ENCODE assay signal across 19 cellular contexts in the genomic region with DNA sequence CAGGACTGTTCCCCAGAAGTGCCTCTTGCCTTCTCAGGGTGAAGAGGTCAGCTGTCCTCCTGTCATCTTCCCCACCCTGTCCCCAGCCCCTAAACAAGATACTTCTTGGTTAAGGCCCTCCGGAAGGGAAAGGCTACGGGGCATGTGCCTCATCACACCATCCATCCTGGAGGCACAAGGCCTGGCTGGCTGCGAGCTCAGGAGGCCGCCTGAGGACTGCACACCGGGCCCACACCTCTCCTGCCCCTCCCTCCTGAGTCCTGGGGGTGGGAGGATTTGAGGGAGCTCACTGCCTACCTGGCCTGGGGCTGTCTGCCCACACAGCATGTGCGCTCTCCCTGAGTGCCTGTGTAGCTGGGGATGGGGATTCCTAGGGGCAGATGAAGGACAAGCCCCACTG. TPM values are rescaled to one million over a fixed set of nuclear protein-coding genes. Genes with fewer than 3 reads are reported as not detected.
DNase-seq lines count a peak whose midpoint lies in the region; ATAC-seq and FAIRE-seq lines count a peak whose summit lies in the region.
"Had no signal": no experiment of that assay in that cellular context is flagged by ENCODE, and none has a peak within 500 bp of the region (broad histone marks: within the 10 kb centered on the region; RNA-seq: fewer than 3 reads in every experiment).

No MANE protein-coding gene starts in this region.

- peaks cover 18% of the 10 kb centered on the region for H3K36me3 Mint-ChIP-seq in T-helper 2 cell treated with Interferon-gamma antibody and Interleukin-4, amounts not matched to agents 5 μg/mL and 100 μg/mL, for 36 hours (ENCODE audit: low read depth)
- H3K36me3 Mint-ChIP-seq in CD8-positive, alpha-beta memory T cell, result peaks cover 0 to 30% (median 7%) of the 10 kb centered on the region in 3 donors

- H3K9me3 Mint-ChIP-seq in T-helper 2 cell treated with Interferon-gamma antibody and Interleukin-4, amounts not matched to agents 5 μg/mL and 100 μg/mL, for 36 hours, result no peaks in the 10 kb centered on the region
- H3K9me3 Mint-ChIP-seq in CD8-positive, alpha-beta memory T cell, result no peaks in the 10 kb centered on the region

- no peak for ATAC-seq in HG03354 (IDR thresholded peaks at IDR 0.05; ENCODE audit: poor library complexity, severe bottlenecking, unreplicated experiment)
- ATAC-seq in GM18519 (IDR thresholded peaks at IDR 0.05; ENCODE audit: low FRiP score, unreplicated experiment), result no peak

- peaks cover 15% of the 10 kb centered on the region for H3K36me3 ChIP-seq in CD8-positive, alpha-beta memory T cell (ENCODE audit: insufficient read depth, low read length)
- H3K36me3 ChIP-seq in effector memory CD4-positive, alpha-beta T cell (ENCODE audit: control insufficient read depth, insufficient read depth, low read length), result peaks cover 17% of the 10 kb centered on the region

- H3K27me3 Mint-ChIP-seq in T-helper 2 cell treated with Interferon-gamma antibody and Interleukin-4, amounts not matched to agents 5 μg/mL and 100 μg/mL, for 36 hours (ENCODE audit: low read depth), result no peaks in the 10 kb centered on the region
- H3K27me3 Mint-ChIP-seq in CD8-positive, alpha-beta memory T cell, result no peaks in the 10 kb centered on the region

- H3K4me1 ChIP-seq in CD8-positive, alpha-beta memory T cell (ENCODE audit: insufficient read depth, low read length), result peaks cover 34% of the 10 kb centered on the region
- peaks cover 37% of the 10 kb centered on the region for H3K4me1 ChIP-seq in effector memory CD4-positive, alpha-beta T cell (ENCODE audit: control insufficient read depth, insufficient read depth, low read length, poor library complexity, severe bottlenecking)

- no peak overlapping the region for H3K4me3 Mint-ChIP-seq in T-helper 2 cell treated with Interferon-gamma antibody and Interleukin-4, amounts not matched to agents 5 μg/mL and 100 μg/mL, for 36 hours
- peak overlapping the region in 2 of 7 donors; percentile 27 to 31 for H3K4me3 Mint-ChIP-seq in CD8-positive, alpha-beta memory T cell

- CTCF ChIA-PET in CD8-positive, alpha-beta memory T cell (lab: Charles Lee), result interaction anchor here (0.8 to 1.7 kb wide), 4 partner anchors 9 to 79 kb away, joined by 3 to 5 read pairs (median 3); a partner anchor contains a TSS

- no peak overlapping the region for H3K4me3 ChIP-seq in CD8-positive, alpha-beta memory T cell (ENCODE audit: low read length)
- H3K4me3 ChIP-seq in effector memory CD4-positive, alpha-beta T cell (ENCODE audit: insufficient read depth, low read depth, low read length, poor library complexity, severe bottlenecking), result no peak overlapping the region
- H3K4me3 ChIP-seq: esophagus muscularis mucosa, sigmoid colon, tibial nerve had no signal

- FAIRE-seq in frontal cortex (lab: Jason Lieb, UNC), result no peak
- FAIRE-seq: islet of Langerhans had no signal

- H3K27ac Mint-ChIP-seq in T-helper 2 cell treated with Interferon-gamma antibody and Interleukin-4, amounts not matched to agents 5 μg/mL and 100 μg/mL, for 36 hours, result peak overlapping the region; percentile 34
- H3K27ac Mint-ChIP-seq in CD8-positive, alpha-beta memory T cell, result peak overlapping the region; percentile 17 to 95 (median 72)

- POLR2A ChIA-PET in CD8-positive, alpha-beta memory T cell (lab: Charles Lee), result no interaction called here

- no peaks in the 10 kb centered on the region for H3K9me3 ChIP-seq in CD8-positive, alpha-beta memory T cell (ENCODE audit: low read length)
- H3K9me3 ChIP-seq in effector memory CD4-positive, alpha-beta T cell (ENCODE audit: control insufficient read depth, low read length), result no peaks in the 10 kb centered on the region
- H3K9me3 ChIP-seq: esophagus muscularis mucosa, sigmoid colon, tibial nerve had no signal

- H3K27me3 ChIP-seq in CD8-positive, alpha-beta memory T cell (ENCODE audit: insufficient read depth, low read length, poor library complexity, severe bottlenecking), result no peaks in the 10 kb centered on the region
- H3K27me3 ChIP-seq in effector memory CD4-positive, alpha-beta T cell (replicated peaks; ENCODE audit: control insufficient read depth, insufficient read depth, low read length, poor library complexity, severe bottlenecking), result no peaks in the 10 kb centered on the region
- H3K27me3 ChIP-seq: esophagus muscularis mucosa, sigmoid colon, tibial nerve had no signal

- intact Hi-C loops in posterior vena cava (cut with DNase I), result no loop called here

- no peak for DNase-seq in T-helper 2 cell treated with Interferon-gamma antibody and Interleukin-4, amounts not matched to agents 5 μg/mL and 100 μg/mL, for 36 hours (ENCODE audit: low spot score)
- DNase-seq in T-helper 2 cell, result no peak
- no peak for DNase-seq in CD8-positive, alpha-beta memory T cell
- no peak for DNase-seq in effector memory CD4-positive, alpha-beta T cell
- DNase-seq in posterior vena cava (ENCODE audit: low spot score), result peak; percentile 58
- DNase-seq in frontal cortex (ENCODE audit: low spot score in 2 of 2), result no peak
- DNase-seq: activated naive CD4-positive, alpha-beta T cell treated with Interleukin-2 at 50 U/mL for 16 hours; NCI-H2171 treated with DMSO at 0.1 percent for 48 hours; occipital lobe; sigmoid colon; WERI-Rb-1 had no signal

- peaks cover 27% of the 10 kb centered on the region for H3K4me1 Mint-ChIP-seq in T-helper 2 cell treated with Interferon-gamma antibody and Interleukin-4, amounts not matched to agents 5 μg/mL and 100 μg/mL, for 36 hours (ENCODE audit: low read depth)
- H3K4me1 Mint-ChIP-seq in CD8-positive, alpha-beta memory T cell, result peaks cover 32 to 60% (median 48%) of the 10 kb centered on the region in 3 donors

- no peak overlapping the region for H3K27ac ChIP-seq in CD8-positive, alpha-beta memory T cell (ENCODE audit: low read depth, low read length)
- H3K27ac ChIP-seq in effector memory CD4-positive, alpha-beta T cell (ENCODE audit: insufficient read depth, low read length, poor library complexity, severe bottlenecking), result peak overlapping the region; percentile 62
- H3K27ac ChIP-seq: esophagus muscularis mucosa, KMS-11, sigmoid colon, WERI-Rb-1 had no signal

RNA-seq across cellular contexts. Expression of a gene that starts 9.8 kb away (rescaled TPM):
- under 1 TPM; 0.20 to 0.37 TPM for total RNA-seq in CD8-positive, alpha-beta memory T cell
- polyA plus RNA-seq in CD8-positive, alpha-beta memory T cell, result 13.6 TPM
- total RNA-seq in posterior vena cava (100 to 1,000 TPM in 1 of 2 donors, 10 to 100 TPM in 1; 51.4 to 221 TPM), frontal cortex (under 0.01 TPM)

RNA-seq across cellular contexts. Expression of a gene that starts 21.6 kb away (rescaled TPM):
- total RNA-seq in CD8-positive, alpha-beta memory T cell, result 100 to 1,000 TPM; 116 to 126 TPM
- polyA plus RNA-seq in CD8-positive, alpha-beta memory T cell, result 81.1 TPM
- 100 to 1,000 TPM; 148 to 150 TPM for total RNA-seq in posterior vena cava
- 152 TPM for total RNA-seq in frontal cortex

RNA-seq across cellular contexts. Expression of a gene that starts 41.1 kb away (rescaled TPM):
- 1 to 10 TPM; 1.2 to 1.3 TPM for total RNA-seq in CD8-positive, alpha-beta memory T cell
- 0.53 TPM for polyA plus RNA-seq in CD8-positive, alpha-beta memory T cell
- 10 to 100 TPM; 23.2 to 35.5 TPM for total RNA-seq in posterior vena cava
- total RNA-seq in frontal cortex, result 0.82 TPM
- total RNA-seq: A172, dermis microvascular lymphatic vessel endothelial cell had no signal

Comparison
In these comparisons a context has a peak if more than half of its experiments do, and no peak if none do; other contexts are left out.
1. RNA of a gene that starts 9.8 kb away (total RNA-seq): 51.4 to 221 TPM in posterior vena cava; 0.20 to 0.37 TPM in CD8-positive, alpha-beta memory T cell and under 0.01 TPM in frontal cortex (single experiment); every median in the first group is over 10 times any median in the second.
2. RNA of a gene that starts 41.1 kb away (total RNA-seq): 23.2 to 35.5 TPM in posterior vena cava; 1.2 to 1.3 TPM in CD8-positive, alpha-beta memory T cell and 0.82 TPM in frontal cortex (single experiment); every median in the first group is over 10 times any median in the second.